Comparison of ENCODE assay signal across 1 cellular context in genomic region chr1:23196627-23197328, GRCh38.
TF ChIP-seq lines count a peak whose summit lies in the region.

No MANE protein-coding gene starts in this region.

TF ChIP-seq in IMR-90, 13 proteins besides CTCF, POLR2A, EP300 and RAD21 (continued from another document):
- TF ChIP-seq MAZ (IDR thresholded peaks at IDR 0.05; ENCODE audit: borderline replicate concordance, low read depth, low read length): peak; percentile 59
- TF ChIP-seq MXI1 (IDR thresholded peaks at IDR 0.05; ENCODE audit: borderline replicate concordance, low read depth, low read length): no peak
- peak; percentile 56; the same call in 1 of the 2 replicates for TF ChIP-seq NFE2L2 (IDR thresholded peaks at IDR 0.05; ENCODE audit: low read depth, low read length)
- TF ChIP-seq MAFK (IDR thresholded peaks at IDR 0.05; ENCODE audit: low read depth, low read length): no peak
TF ChIP-seq in IMR-90: peak in this region for 6.
